Comparison of ENCODE assay signal across 3 cellular contexts in the genomic region with DNA sequence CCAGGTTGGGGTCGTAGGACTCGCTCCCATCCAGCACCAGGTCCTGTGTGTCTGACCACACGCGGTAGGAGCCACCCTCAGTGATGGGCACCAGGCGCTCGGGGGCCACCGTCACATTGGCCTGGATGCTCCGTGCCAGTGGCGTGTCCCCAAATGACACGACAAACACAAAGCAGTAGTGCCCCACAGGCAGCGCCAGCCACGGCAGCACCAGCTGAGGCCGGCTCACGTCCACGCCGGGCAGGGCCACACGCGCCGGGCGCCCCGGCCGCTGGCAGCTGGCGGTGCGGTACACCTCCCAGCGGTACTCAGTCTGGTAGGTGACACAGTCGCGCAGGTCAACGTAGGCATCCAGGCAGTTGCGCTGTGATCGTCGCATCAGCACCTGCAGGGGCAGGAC. TPM values are rescaled to one million over a fixed set of nuclear protein-coding genes. Genes with fewer than 3 reads are reported as not detected.
"Had no signal": no experiment of that assay in that cellular context is flagged by ENCODE, and none has a peak within 500 bp of the region (broad histone marks: within the 10 kb centered on the region; RNA-seq: fewer than 3 reads in every experiment).

No MANE protein-coding gene starts in this region.

RNA-seq across cellular contexts. Expression of a gene that starts 48.3 kb away (rescaled TPM):
- total RNA-seq: GM23338, HT-29 had no signal
- polyA plus RNA-seq: GM23338, IgD-negative memory B cell had no signal
